In genomic region chr22:29062286-29062949, GRCh38 we compare ENCODE assay signal across 1 cellular context.
TF ChIP-seq lines count a peak whose summit lies in the region.

No MANE protein-coding gene starts in this region.

TF ChIP-seq in H1, 55 proteins besides CTCF, POLR2A, EP300 and RAD21:
- TF ChIP-seq JUND (IDR thresholded peaks at IDR 0.05; ENCODE audit: low read length) (no peak), BACH1 (IDR thresholded peaks at IDR 0.05; ENCODE audit: low read length) (no peak), USF2 (IDR thresholded peaks at IDR 0.05; ENCODE audit: low read length) (no peak), TBP (IDR thresholded peaks at IDR 0.05; ENCODE audit: low read depth, low read length) (peak; percentile 10; the same call in 1 of the 2 replicates), CEBPB (IDR thresholded peaks at IDR 0.05; ENCODE audit: low read depth, low read length) (peak; percentile 78)
